ENCODE assay signal across 20 cellular contexts in genomic region chr10:113534428-113534827, GRCh38. TPM values are rescaled to one million over a fixed set of nuclear protein-coding genes. Genes with fewer than 3 reads are reported as not detected.
"Had no signal": no experiment of that assay in that cellular context is flagged by ENCODE, and none has a peak within 500 bp of the region (broad histone marks: within the 10 kb centered on the region; RNA-seq: fewer than 3 reads in every experiment).

No MANE protein-coding gene starts in this region.

- H3K27me3 ChIP-seq: gastrocnemius medialis, transverse colon had no signal

- H3K4me3 Mint-ChIP-seq: activated naive CD4-positive, alpha-beta T cell treated with anti-CD3 and anti-CD28 coated beads for 36 hours; mesothelial cell of epicardium; nephron progenitor cell had no signal

- H3K36me3 Mint-ChIP-seq: mesothelial cell of epicardium had no signal

- ATAC-seq: gastrocnemius medialis; heart right ventricle; left colon; lower lobe of right lung; right cardiac atrium; stimulated activated naive CD8-positive, alpha-beta T cell treated with anti-CD3 and anti-CD28 coated beads, Interleukin-15, Interleukin-2, amounts not matched to agents 100 U/mL and 50 U/mL, for 24 hours had no signal

- H3K4me2 ChIP-seq: smooth muscle cell had no signal

- H3K36me3 ChIP-seq: adrenal gland, gastrocnemius medialis, heart right ventricle, lower lobe of right lung, transverse colon, WERI-Rb-1 had no signal

- H3K4me1 ChIP-seq: adrenal gland, gastrocnemius medialis, lower lobe of right lung, transverse colon had no signal

- H3K4me3 ChIP-seq: adrenal gland, gastrocnemius medialis, heart right ventricle, lower lobe of right lung, smooth muscle cell, transverse colon had no signal

- DNase-seq: activated CD8-positive, alpha-beta memory T cell treated with anti-CD3 and anti-CD28 coated beads for 24 hours; activated naive CD4-positive, alpha-beta T cell treated with anti-CD3 and anti-CD28 coated beads for 36 hours; activated T-cell treated with anti-CD3 and anti-CD28 coated beads for 4 hours; adrenal gland; gastrocnemius medialis; heart right ventricle; left colon; lower lobe of right lung; nephron progenitor cell; right cardiac atrium; stimulated activated CD4-positive, alpha-beta T cell treated with anti-CD3 and anti-CD28 coated beads, Interleukin-4, amount 100 ng/mL, for 4 hours; stimulated activated CD8-positive, alpha-beta memory T cell treated with anti-CD3 and anti-CD28 coated beads, Interleukin-4, amount 100 ng/mL, for 48 hours; stimulated activated naive CD8-positive, alpha-beta T cell treated with anti-CD3 and anti-CD28 coated beads, Interleukin-15, Interleukin-2, amounts not matched to agents 100 U/mL and 50 U/mL, for 24 hours; transverse colon; WERI-Rb-1 had no signal

- H3K27ac Mint-ChIP-seq: activated naive CD4-positive, alpha-beta T cell treated with anti-CD3 and anti-CD28 coated beads for 36 hours; mesothelial cell of epicardium; nephron progenitor cell; progenitor cell of endocrine pancreas had no signal

- H3K9me3 ChIP-seq: adrenal gland, gastrocnemius medialis, lower lobe of right lung, transverse colon had no signal

- H3K9me3 Mint-ChIP-seq: mesothelial cell of epicardium, nephron progenitor cell had no signal

- H3K4me1 Mint-ChIP-seq: mesothelial cell of epicardium had no signal

RNA-seq across cellular contexts. Expression of gene HABP2, which starts 18.4 kb away (rescaled TPM):
- total RNA-seq: activated naive CD4-positive, alpha-beta T cell treated with anti-CD3 and anti-CD28 coated beads for 36 hours; dermis microvascular lymphatic vessel endothelial cell; heart right ventricle; left colon; mesothelial cell of epicardium; omental fat pad; smooth muscle cell; transverse colon had no signal
